In genomic region chr17:74605361-74605760, GRCh38 we compare ENCODE assay signal across 11 cellular contexts. TPM values are rescaled to one million over a fixed set of nuclear protein-coding genes. Genes with fewer than 3 reads are reported as not detected.
DNase-seq lines count a peak whose midpoint lies in the region; ATAC-seq and TF ChIP-seq lines count a peak whose summit lies in the region.
"Had no signal": no experiment of that assay in that cellular context is flagged by ENCODE, and none has a peak within 500 bp of the region (broad histone marks: within the 10 kb centered on the region; RNA-seq: fewer than 3 reads in every experiment).

No MANE protein-coding gene starts in this region.

- no CpG with 5 or more reads among the region's 10 CpGs for WGBS in mesendoderm (ENCODE audit: extremely low coverage, insufficient coverage, low lambda C conversion rate)

- DNase-seq in GOT3 (lab: John Stamatoyannopoulos, UW) (peak; percentile 44), astrocyte of the cerebellum (ENCODE audit: low read depth) (peak; percentile 19), left cardiac atrium (peak; percentile 72), stromal cell of bone marrow (ENCODE audit: low read depth) (peak; percentile 75), GM13977 (ENCODE audit: low spot score) (no peak), mesendoderm (no peak), NCI-H1436 treated with DMSO at 0.1 percent for 48 hours (lab: John Stamatoyannopoulos, UW) (no peak)

- no peak overlapping the region for H2BK5ac ChIP-seq in mesendoderm (ENCODE audit: low read length)

- H2AK5ac ChIP-seq in mesendoderm (ENCODE audit: low read length) = no peak overlapping the region

- no peaks in the 10 kb centered on the region for H3K79me2 ChIP-seq in mesendoderm (ENCODE audit: control insufficient read depth, insufficient read depth, low read length)

- H3K27me3 ChIP-seq in mesendoderm (ENCODE audit: insufficient read depth, low read length, poor library complexity) = no peaks in the 10 kb centered on the region

- no peak overlapping the region for H3K4me3 ChIP-seq in astrocyte of the cerebellum (ENCODE audit: low read depth, low read length)
- H3K4me3 ChIP-seq in mesendoderm (ENCODE audit: low read length) = no peak overlapping the region
- H3K4me3 ChIP-seq: GM12878, HAP-1 had no signal

- H3K18ac ChIP-seq in mesendoderm (ENCODE audit: low read length) = no peak overlapping the region

- no peak overlapping the region for H3K23ac ChIP-seq in mesendoderm (ENCODE audit: low read length)

- H2BK120ac ChIP-seq in mesendoderm (ENCODE audit: low read depth, low read length) = no peak overlapping the region

- TF ChIP-seq CTCF in astrocyte of the cerebellum (IDR thresholded peaks at IDR 0.05; ENCODE audit: low read depth, low read length, missing control alignments) = no peak
- no peak for TF ChIP-seq CTCF in GM13977 (IDR thresholded peaks at IDR 0.05; ENCODE audit: extremely low read depth, insufficient read depth, missing control alignments)

- no peak overlapping the region for H4K5ac ChIP-seq in mesendoderm (ENCODE audit: low read length)

- no peak overlapping the region for H3K56ac ChIP-seq in mesendoderm (ENCODE audit: low read length)

- H3K4me1 ChIP-seq in mesendoderm (ENCODE audit: control insufficient read depth, low read depth, low read length) = no peaks in the 10 kb centered on the region
- H3K4me1 ChIP-seq: HAP-1 had no signal

- no peak overlapping the region for H3K9ac ChIP-seq in mesendoderm (ENCODE audit: low read length)

- intact Hi-C loops in left cardiac atrium (cut with DNase I) = no loop called here

- H3K79me1 ChIP-seq in mesendoderm (ENCODE audit: low read length) = no peaks in the 10 kb centered on the region

- H3K27ac ChIP-seq in mesendoderm (ENCODE audit: low read depth, low read length) = no peak overlapping the region

- in situ Hi-C loops in astrocyte of the cerebellum (cut with HindIII; ENCODE audit: low sequenced_read_pairs) (no loop called here), GM13977 (cut with MboI; ENCODE audit: low pct_unique_long_range_greater_than_20kb, low sequenced_read_pairs, unreplicated experiment) (no loop called here)

- H4K8ac ChIP-seq in mesendoderm (ENCODE audit: low read depth, low read length) = no peak overlapping the region

- peak; percentile 83 to 90 for ATAC-seq in left cardiac atrium
- ATAC-seq in HG03039 (IDR thresholded peaks at IDR 0.05; ENCODE audit: unreplicated experiment) = no peak
- ATAC-seq: GM12878 had no signal

- no peaks in the 10 kb centered on the region for H3K36me3 ChIP-seq in mesendoderm (ENCODE audit: control insufficient read depth, insufficient read depth, low read length)
- H3K36me3 ChIP-seq: HAP-1 had no signal

- H3K4ac ChIP-seq in mesendoderm (ENCODE audit: low read depth, low read length) = no peak overlapping the region

- no peak overlapping the region for H2BK15ac ChIP-seq in mesendoderm (replicated peaks; ENCODE audit: low read depth)

- H3K4me2 ChIP-seq in mesendoderm (ENCODE audit: low read length) = no peak overlapping the region

RNA-seq across cellular contexts. Expression of gene CD300LD, which starts 13.3 kb away (rescaled TPM):
- not detected for total RNA-seq in left cardiac atrium
- not detected for polyA plus RNA-seq in mesendoderm (2013, experiment 1 of 2)
- not detected for polyA plus RNA-seq in mesendoderm (2013, experiment 2 of 2)
- total RNA-seq: GM12878, kidney epithelial cell had no signal
- polyA plus RNA-seq: GM12878 had no signal

RNA-seq across cellular contexts. Expression of gene CD300E, which starts 18.2 kb away (rescaled TPM):
- total RNA-seq in left cardiac atrium = 1 to 10 TPM in 1 of 2 donors, under 1 TPM in 1; 0.65 to 1.4 TPM
- polyA plus RNA-seq in mesendoderm (2013, experiment 1 of 2) = 0.21 TPM
- 0.21 TPM for polyA plus RNA-seq in mesendoderm (2013, experiment 2 of 2)
- total RNA-seq: GM12878, kidney epithelial cell had no signal
- polyA plus RNA-seq: GM12878 had no signal

RNA-seq across cellular contexts. Expression of gene CD300H, which starts 38.1 kb away (rescaled TPM):
- total RNA-seq in left cardiac atrium = not detected
- not detected for polyA plus RNA-seq in mesendoderm (2013, experiment 1 of 2)
- polyA plus RNA-seq in mesendoderm (2013, experiment 2 of 2) = not detected
- total RNA-seq: GM12878, kidney epithelial cell had no signal
- polyA plus RNA-seq: GM12878 had no signal

RNA-seq across cellular contexts. Expression of gene CD300C, which starts 59.4 kb away (rescaled TPM):
- 1 to 10 TPM; 1.6 to 2.1 TPM for total RNA-seq in left cardiac atrium
- polyA plus RNA-seq in mesendoderm (2013, experiment 1 of 2) = not detected
- not detected for polyA plus RNA-seq in mesendoderm (2013, experiment 2 of 2)
- total RNA-seq: kidney epithelial cell had no signal

Comparison
In these comparisons a context has a peak if more than half of its experiments do, and no peak if none do; other contexts are left out.
1. DNase-seq: peak in GOT3 (single experiment), astrocyte of the cerebellum (single experiment), left cardiac atrium (single experiment) and stromal cell of bone marrow (single experiment); none in GM13977 (single experiment), mesendoderm (single experiment) and NCI-H1436 treated with DMSO at 0.1 percent for 48 hours (single experiment).